Comparison of ENCODE assay signal across 21 cellular contexts in genomic region chr22:19783531-19784395, GRCh38. TPM values are rescaled to one million over a fixed set of nuclear protein-coding genes. Genes with fewer than 3 reads are reported as not detected.
DNase-seq lines count a peak whose midpoint lies in the region; ATAC-seq, FAIRE-seq and TF ChIP-seq lines count a peak whose summit lies in the region.
"Had no signal": no experiment of that assay in that cellular context is flagged by ENCODE, and none has a peak within 500 bp of the region (broad histone marks: within the 10 kb centered on the region; RNA-seq: fewer than 3 reads in every experiment).

No MANE protein-coding gene starts in this region.

- no peak for TF ChIP-seq EP300 in esophagus muscularis mucosa (IDR thresholded peaks at IDR 0.05)

- H3K9me3 Mint-ChIP-seq in HFFc6, result no peaks in the 10 kb centered on the region

- CTCF ChIA-PET in GM10248 (lab: Yijun Ruan, JAX), result interaction anchor here (1.2 kb wide), 1 partner anchor 126 kb away, joined by 4 read pairs; no protein-coding TSS in a partner anchor

- H3K27me3 Mint-ChIP-seq in HFFc6 (ENCODE audit: insufficient read depth), result no peaks in the 10 kb centered on the region; the same call in 1 of the 2 replicates

- 81% methylated on average over 26 of the region's 26 CpGs for WGBS in right cardiac atrium
- 52 to 60% methylated on average over 10 to 25 of the region's 26 CpGs for WGBS in thyroid gland, 2 donors
- 89% methylated on average over 24 of the region's 26 CpGs for WGBS in esophagus muscularis mucosa

- no peaks in the 10 kb centered on the region for H3K36me3 Mint-ChIP-seq in HFFc6 (ENCODE audit: low read depth)

- ATAC-seq in right cardiac atrium (no peak), Right ventricle myocardium inferior (no peak)

- H3K36me3 ChIP-seq in kidney (ENCODE audit: control insufficient read depth in 1 of 2, insufficient read depth in 2 of 2, low read length in 2 of 2), result no peaks in the 10 kb centered on the region
- H3K36me3 ChIP-seq in thyroid gland, result no peaks in the 10 kb centered on the region
- peaks cover 4 to 15% (median 10%) of the 10 kb centered on the region in 4 donors for H3K36me3 ChIP-seq in esophagus muscularis mucosa

- TF ChIP-seq CTCF in kidney (IDR thresholded peaks at IDR 0.05; ENCODE audit: borderline replicate concordance, extremely low read depth, insufficient read depth) (no peak), thyroid gland (IDR thresholded peaks at IDR 0.05) (no peak), esophagus muscularis mucosa (IDR thresholded peaks at IDR 0.05) (no peak), HFFc6 (IDR thresholded peaks at IDR 0.05) (no peak), GM10248 (IDR thresholded peaks at IDR 0.05; ENCODE audit: control extremely low read depth, extremely low read depth, low read depth, missing control alignments) (no peak)

- H3K9me3 ChIP-seq in right cardiac atrium (ENCODE audit: control insufficient read depth, low read length), result no peaks in the 10 kb centered on the region
- no peaks in the 10 kb centered on the region for H3K9me3 ChIP-seq in kidney (ENCODE audit: control insufficient read depth in 1 of 2, low read length in 2 of 2)
- no peaks in the 10 kb centered on the region for H3K9me3 ChIP-seq in thyroid gland
- H3K9me3 ChIP-seq in esophagus muscularis mucosa, result peaks cover 0 to 13% (median 5%) of the 10 kb centered on the region in 4 donors

- H3K27me3 ChIP-seq in right cardiac atrium (ENCODE audit: control insufficient read depth, insufficient read depth), result no peaks in the 10 kb centered on the region
- H3K27me3 ChIP-seq in thyroid gland, result no peaks in the 10 kb centered on the region
- H3K27me3 ChIP-seq in esophagus muscularis mucosa, result peaks cover 0 to 28% (median 0%) of the 10 kb centered on the region in 4 donors

- H3K27ac ChIP-seq in right cardiac atrium (ENCODE audit: low read length) (no peak overlapping the region), kidney (ENCODE audit: low read depth in 2 of 2, low read length in 2 of 2) (no peak overlapping the region), thyroid gland (no peak overlapping the region), esophagus muscularis mucosa (replicated peaks in 1 of 4) (no peak overlapping the region)
- H3K27ac ChIP-seq: C4-2B had no signal

- POLR2A ChIA-PET in GM10248 (lab: Yijun Ruan, JAX), result no interaction called here

- FAIRE-seq in kidney (lab: Jason Lieb, UNC), result no peak
- FAIRE-seq: H1, RCC 7860 had no signal

- intact Hi-C loops in right cardiac atrium (cut with DNase I), result no loop called here
- intact Hi-C loops in Right ventricle myocardium inferior (cut with DNase I), result no loop called here
- intact Hi-C loops in kidney (cut with DNase I), result no loop called here
- intact Hi-C loops in thyroid gland (cut with DNase I), result no loop called here
- intact Hi-C loops in esophagus muscularis mucosa (cut with DNase I), result no loop called here

- H3K4me3 Mint-ChIP-seq in HFFc6, result no peak overlapping the region

- TF ChIP-seq POLR2A in thyroid gland (IDR thresholded peaks at IDR 0.05) (no peak), esophagus muscularis mucosa (IDR thresholded peaks at IDR 0.05; ENCODE audit: low read depth) (no peak)

- no peaks in the 10 kb centered on the region for H3K4me1 ChIP-seq in right cardiac atrium (ENCODE audit: control insufficient read depth, insufficient read depth, low read length)
- H3K4me1 ChIP-seq in kidney (ENCODE audit: control insufficient read depth in 1 of 2, insufficient read depth in 1 of 2, low read depth in 1 of 2, low read length in 2 of 2), result no peaks in the 10 kb centered on the region
- H3K4me1 ChIP-seq in thyroid gland, result peaks cover 6 to 11% of the 10 kb centered on the region in 2 donors
- peaks cover 0 to 14% (median 5%) of the 10 kb centered on the region in 4 donors for H3K4me1 ChIP-seq in esophagus muscularis mucosa

- no peak overlapping the region for H3K4me3 ChIP-seq in right cardiac atrium (ENCODE audit: low read length)
- no peak overlapping the region for H3K4me3 ChIP-seq in kidney (ENCODE audit: low read length in 2 of 2)
- H3K4me3 ChIP-seq in thyroid gland (replicated peaks in 1 of 3), result no peak overlapping the region
- H3K4me3 ChIP-seq in esophagus muscularis mucosa, result no peak overlapping the region

- H3K9ac ChIP-seq in kidney (ENCODE audit: low read length in 2 of 2), result no peak overlapping the region
- H3K9ac ChIP-seq: SK-N-SH had no signal

- H3K4me1 Mint-ChIP-seq in HFFc6 (ENCODE audit: low read depth), result peaks cover 18% of the 10 kb centered on the region

- no peak overlapping the region for H3K27ac Mint-ChIP-seq in HFFc6

- DNase-seq in right cardiac atrium, result peak in 2 of 3 donors; percentile 2 to 22
- DNase-seq in Right ventricle myocardium inferior (ENCODE audit: missing footprints), result no peak
- DNase-seq in NCI-H69 (lab: John Stamatoyannopoulos, UW), result peak; percentile 82
- DNase-seq in kidney, result peak; percentile 48
- peak; percentile 54 to 57 for DNase-seq in thyroid gland
- DNase-seq in esophagus muscularis mucosa (ENCODE audit: extremely low spot score), result no peak
- no peak for DNase-seq in HFFc6
- DNase-seq in GM10248 (ENCODE audit: extremely low spot score), result no peak
- DNase-seq: ACHN, AML-193, GDM1, NCI-H1092 treated with DMSO at 0.1 percent for 48 hours, NCI-H1694, NCI-H2081 treated with DMSO at 0.1 percent for 48 hours, NCI-H446 treated with DMSO at 0.1 percent for 48 hours, SHP77 treated with DMSO at 0.1 percent for 48 hours, SK-N-SH, T-helper 1 cell had no signal

RNA-seq across cellular contexts. Expression of gene TBX1, which starts 23.2 kb away (rescaled TPM):
- total RNA-seq in right cardiac atrium, result 1 to 10 TPM in 1 of 4 donors, under 1 TPM in 3; 0.19 to 1.4 (median 0.78) TPM
- 0.88 TPM for polyA plus RNA-seq in right cardiac atrium
- total RNA-seq in Right ventricle myocardium inferior, result 3.6 TPM
- total RNA-seq in kidney, result 5.5 TPM
- 0.45 TPM for polyA plus RNA-seq in kidney (ENCODE audit: insufficient read depth, low read depth, low replicate concordance)
- 10 to 100 TPM in 2 of 4 donors, 1 to 10 TPM in 2; 7.6 to 34.3 (median 18.5) TPM for total RNA-seq in thyroid gland
- 1 to 10 TPM; 1.4 to 2.5 (median 1.8) TPM for total RNA-seq in esophagus muscularis mucosa
- total RNA-seq in HFFc6 (2021; fragmentation: NEBNext Ultra II Directional; extraction: Animal tissue kit (Norgen Biotek cat#: 25700)), result 1 to 10 TPM in 1 of 6 experiments, under 1 TPM in 4, not detected in 1; 0.14 to 1.1 (median 0.73) TPM
- polyA plus RNA-seq: H1, SK-N-SH had no signal

Comparison
In these comparisons a context has a peak if more than half of its experiments do, and no peak if none do; other contexts are left out.
1. DNase-seq: peak in right cardiac atrium (2 of 3), NCI-H69 (single experiment), kidney (single experiment) and thyroid gland (2 of 2); none in Right ventricle myocardium inferior (single experiment), esophagus muscularis mucosa (single experiment), HFFc6 (single experiment) and GM10248 (single experiment).